25 cellular contexts compared by ENCODE assay signal in the genomic region with DNA sequence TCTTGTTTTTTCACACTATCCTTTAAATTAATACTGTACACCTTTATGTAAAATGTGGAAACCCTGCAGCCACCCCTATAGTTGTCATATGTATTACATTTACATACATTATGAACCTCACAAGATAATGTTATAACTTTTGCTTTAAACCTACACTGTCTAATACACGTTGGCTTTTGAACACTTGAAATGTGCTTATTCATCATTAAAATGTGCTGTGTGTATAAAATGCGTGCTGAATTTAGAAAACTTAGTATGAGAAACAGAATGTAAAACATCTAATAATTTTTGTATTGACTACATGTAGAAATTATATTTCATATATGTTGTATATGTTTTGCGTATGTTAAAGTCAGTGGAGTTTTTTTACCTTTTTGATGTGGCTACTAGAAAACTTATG.
DNase-seq lines count a peak whose midpoint lies in the region; ATAC-seq, FAIRE-seq and TF ChIP-seq lines count a peak whose summit lies in the region.
"Had no signal": no experiment of that assay in that cellular context is flagged by ENCODE, and none has a peak within 500 bp of the region (broad histone marks: within the 10 kb centered on the region; RNA-seq: fewer than 3 reads in every experiment).

No MANE protein-coding gene starts in this region.

- no peak overlapping the region for H3K27ac ChIP-seq in HepG2 (ENCODE audit: extremely low read length, insufficient read depth, low read length)
- H3K27ac ChIP-seq in right lobe of liver: no peak overlapping the region
- H3K27ac ChIP-seq in IMR-90 (ENCODE audit: insufficient read depth, low read length): no peak overlapping the region
- peak overlapping the region; percentile 79 for H3K27ac ChIP-seq in K562 (ENCODE audit: extremely low read depth, low read depth, low read length)
- no peak overlapping the region for H3K27ac ChIP-seq in smooth muscle cell (ENCODE audit: low read depth)
- H3K27ac ChIP-seq in OCI-LY7 (ENCODE audit: low read depth, low read length, poor library complexity, severe bottlenecking): no peak overlapping the region
- H3K27ac ChIP-seq: RWPE1 had no signal

- peaks cover 0 to 2% of the 10 kb centered on the region in 2 experiments; a peak in 1 of 4 replicates for H3K79me1 ChIP-seq in IMR-90 (ENCODE audit: low read depth in 1 of 2, low read length in 2 of 2)

- no peak overlapping the region for H4K91ac ChIP-seq in IMR-90 (ENCODE audit: insufficient read depth, low read depth, low read length)

- H2BK120ac ChIP-seq in IMR-90 (ENCODE audit: low read depth, low read length): no peak overlapping the region

- DNase-seq in HepG2 (ENCODE audit: low spot score): no peak
- no peak for DNase-seq in right lobe of liver
- DNase-seq in IMR-90: no peak
- no peak for DNase-seq in K562 (ENCODE audit: extremely low read depth in 1 of 4, low spot score in 3 of 4)
- no peak for DNase-seq in smooth muscle cell (lab: John Stamatoyannopoulos, UW; ENCODE audit: unreplicated experiment)
- no peak for DNase-seq in NCI-H748 (lab: John Stamatoyannopoulos, UW; ENCODE audit: unreplicated experiment)
- DNase-seq in OCI-LY7 (ENCODE audit: low spot score): no peak
- DNase-seq: ACHN, BE2C, Calu3, DMS153, DND-41, MG63, NCI-H1105 treated with DMSO at 0.1 percent for 48 hours, NCI-H146, NCI-H2029, NCI-H446 treated with DMSO at 0.1 percent for 48 hours, NCI-H526, SIG-M5 had no signal

- no peaks in the 10 kb centered on the region for H3K9me3 ChIP-seq in HepG2 (ENCODE audit: low read length)
- H3K9me3 ChIP-seq in right lobe of liver: no peaks in the 10 kb centered on the region
- H3K9me3 ChIP-seq in IMR-90 (ENCODE audit: control insufficient read depth, insufficient read depth, low read length): no peaks in the 10 kb centered on the region
- H3K9me3 ChIP-seq in K562 (replicated peaks; ENCODE audit: control insufficient read depth, insufficient read depth, low read depth, low read length): peaks cover 16% of the 10 kb centered on the region
- no peaks in the 10 kb centered on the region for H3K9me3 ChIP-seq in smooth muscle cell (replicated peaks; ENCODE audit: low read depth)
- H3K9me3 ChIP-seq in OCI-LY7 (ENCODE audit: low read length): no peaks in the 10 kb centered on the region
- H3K9me3 ChIP-seq: BE2C, MG63 had no signal

- no peak for TF ChIP-seq RAD21 in HepG2 (CRISPR knock-in tag; IDR thresholded peaks at IDR 0.05)
- no peak for TF ChIP-seq RAD21 in IMR-90 (IDR thresholded peaks at IDR 0.05; ENCODE audit: low read length)
- TF ChIP-seq RAD21 in K562 (CRISPR knock-in tag; conservative IDR thresholded peaks at IDR 0.05 in 1 of 2, IDR thresholded peaks at IDR 0.05 in 1 of 2): no peak

- H3K9me1 ChIP-seq in IMR-90 (ENCODE audit: insufficient read depth, low read length) (no peaks in the 10 kb centered on the region), K562 (ENCODE audit: control insufficient read depth, insufficient read depth, low read length) (no peaks in the 10 kb centered on the region)

- no peak overlapping the region for H2AK9ac ChIP-seq in IMR-90 (replicated peaks; ENCODE audit: low read depth, low read length, poor library complexity)

- no peak overlapping the region for H2BK15ac ChIP-seq in IMR-90 (ENCODE audit: low read depth, low read length)

- no peaks in the 10 kb centered on the region for H3K27me3 ChIP-seq in HepG2 (ENCODE audit: control insufficient read depth in 1 of 2, insufficient read depth in 2 of 2, low read length in 2 of 2)
- H3K27me3 ChIP-seq in right lobe of liver: no peaks in the 10 kb centered on the region
- no peaks in the 10 kb centered on the region for H3K27me3 ChIP-seq in IMR-90 (ENCODE audit: control insufficient read depth, insufficient read depth, low read length)
- no peaks in the 10 kb centered on the region for H3K27me3 ChIP-seq in K562 (ENCODE audit: control insufficient read depth in 2 of 2, insufficient read depth in 2 of 2, low read length in 2 of 2)
- H3K27me3 ChIP-seq in smooth muscle cell (ENCODE audit: low read depth): no peaks in the 10 kb centered on the region
- H3K27me3 ChIP-seq: BE2C, MG63 had no signal

- H3K36me3 ChIP-seq in HepG2 (replicated peaks in 1 of 2; ENCODE audit: control insufficient read depth in 1 of 2, insufficient read depth in 2 of 2, low read length in 2 of 2) (peaks cover 0 to 2% of the 10 kb centered on the region in 2 experiments; a peak in 1 of 5 replicates), right lobe of liver (no peaks in the 10 kb centered on the region), IMR-90 (ENCODE audit: control insufficient read depth, insufficient read depth, low read length) (no peaks in the 10 kb centered on the region), K562 (ENCODE audit: control insufficient read depth, insufficient read depth, low read length) (peaks cover 5% of the 10 kb centered on the region; the same call in 2 of the 3 replicates), smooth muscle cell (ENCODE audit: low read depth) (no peaks in the 10 kb centered on the region), OCI-LY7 (ENCODE audit: insufficient read depth, low read length) (no peaks in the 10 kb centered on the region; the same call in 1 of the 2 replicates)
- H3K36me3 ChIP-seq: BE2C, MG63 had no signal

- no peak overlapping the region for H3K14ac ChIP-seq in IMR-90 (replicated peaks; ENCODE audit: low read depth, low read length)

- no peak overlapping the region for H3K23ac ChIP-seq in IMR-90 (ENCODE audit: low read depth, low read length)

- CTCF ChIA-PET in HepG2 (lab: Yijun Ruan, JAX; ENCODE audit: low intra/inter-chr PET ratio, low total read pairs) (no interaction called here), IMR-90 (lab: Yijun Ruan, JAX) (interaction anchor here (0.6 to 1.5 kb wide), 2 partner anchors 13 to 243 kb away, joined by 3 to 4 read pairs; no protein-coding TSS in a partner anchor), K562 (lab: Yijun Ruan, JAX; ENCODE audit: low intra/inter-chr PET ratio) (no interaction called here), OCI-LY7 (lab: Charles Lee; ENCODE audit: unreplicated experiment) (no interaction called here)

- H4K8ac ChIP-seq in IMR-90 (ENCODE audit: low read depth in 2 of 2, low read length in 2 of 2): no peak overlapping the region

- H3F3A ChIP-seq in smooth muscle cell (ENCODE audit: low read depth): no peaks in the 10 kb centered on the region

- no peak for ATAC-seq in HepG2
- ATAC-seq in right lobe of liver: no peak
- ATAC-seq in IMR-90 (ENCODE audit: low read depth): no peak
- ATAC-seq in K562: peak; percentile 23; the same call in 1 of the 3 replicates
- no peak for ATAC-seq in GM21529 (IDR thresholded peaks at IDR 0.05; ENCODE audit: unreplicated experiment)
- ATAC-seq: HCT116, Panc1, SK-N-SH treated with all-trans-retinoic acid at 6 μM for 48 hours had no signal

- FAIRE-seq in HepG2 (lab: Jason Lieb, UNC) (no peak), K562 (lab: Jason Lieb, UNC) (no peak)
- FAIRE-seq: GM19239 had no signal

- no peak overlapping the region for H3K9ac ChIP-seq in HepG2 (ENCODE audit: insufficient read depth, low read depth, low read length)
- H3K9ac ChIP-seq in IMR-90 (ENCODE audit: low read depth, low read length): no peak overlapping the region
- H3K9ac ChIP-seq in K562 (ENCODE audit: insufficient read depth in 1 of 2, low read depth in 2 of 2, low read length in 2 of 2): peak overlapping the region in 1 of 2 experiments; percentile 68; a peak in 2 of 4 replicates
- H3K9ac ChIP-seq in smooth muscle cell (ENCODE audit: low read depth): no peak overlapping the region

- dilution Hi-C loops in IMR-90 (cut with HindIII; ENCODE audit: low sequenced_read_pairs, unreplicated experiment): no loop called here

- H3K56ac ChIP-seq in IMR-90 (ENCODE audit: extremely low read depth, insufficient read depth, low read length): no peak overlapping the region

- H2BK5ac ChIP-seq in IMR-90 (ENCODE audit: low read depth, low read length, poor library complexity, severe bottlenecking): no peak overlapping the region

- WGBS in HepG2 (ENCODE audit: low lambda C conversion rate): 98% methylated on average over 3 of the region's 3 CpGs
- WGBS in right lobe of liver (ENCODE audit: insufficient coverage, low coverage, low lambda C conversion rate, missing lambda C conversion rate): 69% methylated on average over 3 of the region's 3 CpGs
- no CpG with 5 or more reads among the region's 3 CpGs for WGBS in IMR-90 (ENCODE audit: extremely low coverage in 2 of 2, insufficient read length in 1 of 2), 2 experiments
- WGBS in K562 (ENCODE audit: insufficient coverage, low coverage, missing lambda C conversion rate): 22% methylated on average over 3 of the region's 3 CpGs
- 93% methylated on average over 3 of the region's 3 CpGs for WGBS in smooth muscle cell (ENCODE audit: low lambda C conversion rate)

- in situ Hi-C loops in HepG2 (cut with HindIII; ENCODE audit: extremely low pct_ligation_motif_present, low pct_unique_long_range_greater_than_20kb): no loop called here
- in situ Hi-C loops in IMR-90 (cut with MboI; ENCODE audit: low sequenced_read_pairs): no loop called here
- in situ Hi-C loops in K562 (cut with MboI): no loop called here

- H3K79me2 ChIP-seq in HepG2 (ENCODE audit: insufficient read depth, low read length): peaks cover 8% of the 10 kb centered on the region
- peaks cover 63% of the 10 kb centered on the region for H3K79me2 ChIP-seq in K562 (ENCODE audit: control insufficient read depth, insufficient read depth, low read length)
- H3K79me2 ChIP-seq in smooth muscle cell (ENCODE audit: low read depth): no peaks in the 10 kb centered on the region
- H3K79me2 ChIP-seq in OCI-LY7 (ENCODE audit: insufficient read depth, low read depth, low read length): no peaks in the 10 kb centered on the region

- H4K20me1 ChIP-seq in HepG2 (ENCODE audit: insufficient read depth, low read length) (no peaks in the 10 kb centered on the region), IMR-90 (ENCODE audit: insufficient read depth, low read length) (no peaks in the 10 kb centered on the region), K562 (replicated peaks; ENCODE audit: control insufficient read depth, insufficient read depth, low read length) (no peaks in the 10 kb centered on the region), smooth muscle cell (ENCODE audit: low read depth) (no peaks in the 10 kb centered on the region), OCI-LY7 (ENCODE audit: insufficient read depth, low read length) (no peaks in the 10 kb centered on the region)

- intact Hi-C loops in HepG2 (cut with micrococcal nuclease; ENCODE audit: unreplicated experiment) (no loop called here), right lobe of liver (cut with DNase I) (no loop called here), IMR-90 (cut with micrococcal nuclease) (no loop called here), K562 (cut with micrococcal nuclease) (loop anchor here (1.0 to 5.0 kb wide), 2 partner anchors 68 to 387 kb away; partner anchors contain the start of genes INO80C and MAPRE2), OCI-LY7 (cut with micrococcal nuclease; ENCODE audit: unreplicated experiment) (no loop called here)

- BruUV-seq in HepG2 (replicated peaks; lab: Mats Ljungman, UMichigan) (no TSS peak), IMR-90 (replicated peaks; lab: Mats Ljungman, UMichigan) (no TSS peak), K562 (replicated peaks; lab: Mats Ljungman, UMichigan) (no TSS peak), OCI-LY7 (replicated peaks; lab: Mats Ljungman, UMichigan) (no TSS peak)

- TF ChIP-seq CTCF in HepG2 (CRISPR knock-in tag; IDR thresholded peaks at IDR 0.05) (no peak), right lobe of liver (IDR thresholded peaks at IDR 0.05) (no peak), IMR-90 (conservative IDR thresholded peaks at IDR 0.05; ENCODE audit: low read depth, low read length) (no peak), K562 (IDR thresholded peaks at IDR 0.05 in 2 of 3, conservative IDR thresholded peaks at IDR 0.05 in 1 of 3; ENCODE audit: insufficient read depth in 2 of 3, low read depth in 1 of 3, low read length in 3 of 3) (no peak), smooth muscle cell (IDR thresholded peaks at IDR 0.05; ENCODE audit: borderline replicate concordance, insufficient read depth, poor library complexity, severe bottlenecking) (no peak), OCI-LY7 (conservative IDR thresholded peaks at IDR 0.05; ENCODE audit: low read length) (no peak)

- POLR2A ChIA-PET in HepG2 (lab: Yijun Ruan, JAX) (no interaction called here), IMR-90 (lab: Charles Lee; ENCODE audit: unreplicated experiment) (no interaction called here), K562 (lab: Yijun Ruan, JAX) (interaction anchor here (0.6 kb wide), 1 partner anchor 50 kb away, joined by 3 read pairs; no protein-coding TSS in a partner anchor), OCI-LY7 (lab: Charles Lee) (no interaction called here)

- H3K4me3 ChIP-seq in HepG2 (replicated peaks in 1 of 3; ENCODE audit: insufficient read depth in 1 of 3, low read depth in 2 of 3, low read length in 3 of 3): no peak overlapping the region
- no peak overlapping the region for H3K4me3 ChIP-seq in right lobe of liver
- no peak overlapping the region for H3K4me3 ChIP-seq in IMR-90 (ENCODE audit: insufficient read depth, low read depth, low read length)
- no peak overlapping the region for H3K4me3 ChIP-seq in K562
- no peak overlapping the region for H3K4me3 ChIP-seq in smooth muscle cell
- H3K4me3 ChIP-seq in OCI-LY7 (ENCODE audit: low read depth, low read length, poor library complexity, severe bottlenecking): no peak overlapping the region
- H3K4me3 ChIP-seq: MG63 had no signal

- H2AFZ ChIP-seq in HepG2 (ENCODE audit: low read length) (no peak overlapping the region), IMR-90 (replicated peaks; ENCODE audit: low read length, poor library complexity) (no peak overlapping the region), K562 (ENCODE audit: low read depth, low read length) (peak overlapping the region; percentile 47), smooth muscle cell (ENCODE audit: low read depth) (no peak overlapping the region), OCI-LY7 (ENCODE audit: low read length) (no peak overlapping the region)

- no peak overlapping the region for H3K18ac ChIP-seq in IMR-90 (ENCODE audit: low read depth, low read length)

- H3K4me2 ChIP-seq in HepG2 (ENCODE audit: low read depth, low read length) (no peak overlapping the region), IMR-90 (ENCODE audit: low read depth, low read length) (no peak overlapping the region), K562 (ENCODE audit: insufficient read depth, low read length) (peak overlapping the region; percentile 33; the same call in 1 of the 2 replicates), smooth muscle cell (peak overlapping the region; percentile 51), OCI-LY7 (ENCODE audit: low read length) (no peak overlapping the region)

- no peaks in the 10 kb centered on the region for H3K9me2 ChIP-seq in OCI-LY7 (ENCODE audit: insufficient read depth, low read length)

- TF ChIP-seq POLR2A in HepG2 (IDR thresholded peaks at IDR 0.05; ENCODE audit: insufficient read depth in 1 of 2, low read depth in 2 of 2, low read length in 2 of 2) (no peak), right lobe of liver (IDR thresholded peaks at IDR 0.05) (no peak), IMR-90 (IDR thresholded peaks at IDR 0.05; ENCODE audit: low read depth, low read length) (no peak), K562 (conservative IDR thresholded peaks at IDR 0.05) (no peak)

- H2BK20ac ChIP-seq in IMR-90 (ENCODE audit: low read depth, low read length): no peak overlapping the region

- no peak overlapping the region for H4K5ac ChIP-seq in IMR-90 (ENCODE audit: low read depth, low read length)

- no peak overlapping the region for H2AK5ac ChIP-seq in IMR-90 (ENCODE audit: low read depth, low read length)

- no peaks in the 10 kb centered on the region for H3K4me1 ChIP-seq in HepG2 (ENCODE audit: insufficient read depth, low read length)
- no peaks in the 10 kb centered on the region for H3K4me1 ChIP-seq in right lobe of liver
- H3K4me1 ChIP-seq in IMR-90 (ENCODE audit: control insufficient read depth, insufficient read depth, low read length): no peaks in the 10 kb centered on the region
- peaks cover 7 to 47% of the 10 kb centered on the region in 2 experiments; a peak in 4 of 5 replicates for H3K4me1 ChIP-seq in K562 (replicated peaks in 1 of 2; ENCODE audit: control insufficient read depth in 2 of 2, insufficient read depth in 2 of 2, low read length in 2 of 2)
- no peaks in the 10 kb centered on the region for H3K4me1 ChIP-seq in smooth muscle cell (ENCODE audit: low read depth)
- peaks cover 5% of the 10 kb centered on the region for H3K4me1 ChIP-seq in OCI-LY7 (ENCODE audit: insufficient read depth, low read length, poor library complexity, severe bottlenecking)
- H3K4me1 ChIP-seq: BE2C had no signal

- no peak overlapping the region for H3K4ac ChIP-seq in IMR-90 (ENCODE audit: low read depth, low read length)

- TF ChIP-seq EP300 in HepG2 (IDR thresholded peaks at IDR 0.05; ENCODE audit: low read depth in 2 of 2, low read length in 2 of 2) (no peak), HepG2 (CRISPR knock-in tag; IDR thresholded peaks at IDR 0.05; ENCODE audit: borderline replicate concordance) (no peak), K562 (IDR thresholded peaks at IDR 0.05; ENCODE audit: low read length) (no peak)

Comparison
In these comparisons a context has a peak if more than half of its experiments do, and no peak if none do; other contexts are left out.
1. H3K4me2 ChIP-seq: peak in K562 (single experiment) and smooth muscle cell (single experiment); none in HepG2 (single experiment), IMR-90 (single experiment) and OCI-LY7 (single experiment).
2. Of the 241 proteins assayed by ChIP-seq in both HepG2 and K562: peak only in HepG2: none; only in K562: CREB3, MAFG, NFE2, NFE2L1 and NFRKB; in both: MAFF and MAFK; in neither: 234.